Comparison of ENCODE assay signal across 16 cellular contexts in genomic region chr15:66563566-66564110, GRCh38. TPM values are rescaled to one million over a fixed set of nuclear protein-coding genes. Genes with fewer than 3 reads are reported as not detected.
DNase-seq lines count a peak whose midpoint lies in the region; ATAC-seq and TF ChIP-seq lines count a peak whose summit lies in the region.
"Had no signal": no experiment of that assay in that cellular context is flagged by ENCODE, and none has a peak within 500 bp of the region (broad histone marks: within the 10 kb centered on the region; RNA-seq: fewer than 3 reads in every experiment).

No MANE protein-coding gene starts in this region.

- no peak overlapping the region for H4K12ac ChIP-seq in trophoblast cell (ENCODE audit: low read depth, low read length)

- 95% methylated on average over 13 of the region's 13 CpGs for WGBS in mesenchymal stem cell
- no CpG with 5 or more reads among the region's 13 CpGs for WGBS in trophoblast cell (ENCODE audit: extremely low coverage, insufficient coverage, insufficient read length)
- WGBS in spleen, 5 donors, result 90 to 95% (median 94%) methylated on average over 13 of the region's 13 CpGs

- DNase-seq in mesenchymal stem cell (no peak), neural crest cell (ENCODE audit: low read depth, low spot score) (no peak), trophoblast cell (peak; percentile 75 to 86), spleen (peak; percentile 41), H4 (ENCODE audit: low spot score) (no peak)
- DNase-seq: C1 segment of cervical spinal cord; Calu3; CD4-positive, alpha-beta memory T cell; COR-L47; DMS53; DMS79 treated with DMSO at 0.1 percent for 48 hours; GF-D8 had no signal

- H3K79me1 ChIP-seq in mesenchymal stem cell (replicated peaks; ENCODE audit: low read length, poor library complexity, severe bottlenecking) (peaks cover 12% of the 10 kb centered on the region), trophoblast cell (ENCODE audit: low read length) (peaks cover 2% of the 10 kb centered on the region)

- peaks cover 29% of the 10 kb centered on the region for H3K4me1 ChIP-seq in mesenchymal stem cell (ENCODE audit: control insufficient read depth, insufficient read depth, low read depth, low read length)
- peaks cover 13 to 16% of the 10 kb centered on the region in 2 experiments for H3K4me1 ChIP-seq in trophoblast cell (ENCODE audit: control insufficient read depth in 1 of 2, insufficient read depth in 2 of 2, low read length in 2 of 2)
- H3K4me1 ChIP-seq in spleen, result peaks cover 0 to 10% (median 3%) of the 10 kb centered on the region in 6 donors

- H2BK5ac ChIP-seq in mesenchymal stem cell (ENCODE audit: low read depth, low read length, poor library complexity, severe bottlenecking) (no peak overlapping the region), trophoblast cell (ENCODE audit: low read depth, low read length, poor library complexity) (no peak overlapping the region)

- H4K8ac ChIP-seq in mesenchymal stem cell (ENCODE audit: low read length) (no peak overlapping the region), trophoblast cell (ENCODE audit: low read depth, low read length) (no peak overlapping the region)

- no peak overlapping the region for H2BK15ac ChIP-seq in mesenchymal stem cell (ENCODE audit: low read depth, poor library complexity, severe bottlenecking)

- TF ChIP-seq CTCF in neural crest cell (conservative IDR thresholded peaks at IDR 0.05) (no peak), spleen (IDR thresholded peaks at IDR 0.05 in 8 of 11, conservative IDR thresholded peaks at IDR 0.05 in 3 of 11) (no peak)

- H3K9me3 Mint-ChIP-seq in neural crest cell, result no peaks in the 10 kb centered on the region
- H3K9me3 Mint-ChIP-seq: CD4-positive, alpha-beta memory T cell; GM23338 had no signal

- H2BK12ac ChIP-seq in mesenchymal stem cell (ENCODE audit: low read length in 2 of 2) (no peak overlapping the region), trophoblast cell (ENCODE audit: low read length) (no peak overlapping the region)

- no peaks in the 10 kb centered on the region for H3K36me3 Mint-ChIP-seq in neural crest cell (ENCODE audit: low read depth)
- H3K36me3 Mint-ChIP-seq: CD4-positive, alpha-beta memory T cell had no signal

- H2AFZ ChIP-seq in mesenchymal stem cell (ENCODE audit: low read depth, low read length), result no peak overlapping the region
- no peak overlapping the region for H2AFZ ChIP-seq in trophoblast cell (ENCODE audit: insufficient read depth, low read length, poor library complexity)
- H2AFZ ChIP-seq: GM23338 had no signal

- no peak overlapping the region for H3K4me2 ChIP-seq in mesenchymal stem cell (ENCODE audit: low read length, poor library complexity, severe bottlenecking)
- no peak overlapping the region for H3K4me2 ChIP-seq in trophoblast cell (ENCODE audit: low read length)
- H3K4me2 ChIP-seq: GM23338 had no signal

- intact Hi-C loops in spleen (cut with DNase I; ENCODE audit: low total_unique reads), result no loop called here

- peak overlapping the region; percentile 35 for H4K91ac ChIP-seq in mesenchymal stem cell (ENCODE audit: low read length)
- no peak overlapping the region for H4K91ac ChIP-seq in trophoblast cell (ENCODE audit: low read depth, low read length)

- H3K27ac ChIP-seq in mesenchymal stem cell (ENCODE audit: low read length, poor library complexity, severe bottlenecking) (no peak overlapping the region), trophoblast cell (ENCODE audit: low read depth, low read length) (no peak overlapping the region), spleen (no peak overlapping the region)

- no peak for ATAC-seq in HG03095 (IDR thresholded peaks at IDR 0.05; ENCODE audit: unreplicated experiment)
- no peak for ATAC-seq in HG02642 (IDR thresholded peaks at IDR 0.05; ENCODE audit: poor library complexity, unreplicated experiment)

- H3K4me3 Mint-ChIP-seq in neural crest cell, result no peak overlapping the region
- H3K4me3 Mint-ChIP-seq: CD4-positive, alpha-beta memory T cell; GM23338 had no signal

- H2BK120ac ChIP-seq in mesenchymal stem cell (ENCODE audit: low read depth, low read length) (no peak overlapping the region), trophoblast cell (ENCODE audit: insufficient read depth, low read length, poor library complexity) (no peak overlapping the region)

- H3K4ac ChIP-seq in mesenchymal stem cell (ENCODE audit: low read depth in 1 of 2, low read length in 2 of 2), result no peak overlapping the region
- no peak overlapping the region for H3K4ac ChIP-seq in trophoblast cell (ENCODE audit: low read depth, low read length)

- H3K79me2 ChIP-seq in trophoblast cell (ENCODE audit: control insufficient read depth, insufficient read depth, low read length, poor library complexity), result no peaks in the 10 kb centered on the region

- H3K4me3 ChIP-seq in mesenchymal stem cell (ENCODE audit: insufficient read depth in 1 of 2, low read depth in 1 of 2, low read length in 2 of 2) (no peak overlapping the region), trophoblast cell (ENCODE audit: low read depth, low read length) (no peak overlapping the region), spleen (no peak overlapping the region)
- H3K4me3 ChIP-seq: GM23338 had no signal

- H3K27ac Mint-ChIP-seq in neural crest cell (ENCODE audit: unreplicated experiment), result peak overlapping the region; percentile 19
- H3K27ac Mint-ChIP-seq: CD4-positive, alpha-beta memory T cell had no signal

- H3K9ac ChIP-seq in mesenchymal stem cell (ENCODE audit: low read length) (no peak overlapping the region), trophoblast cell (ENCODE audit: low read length) (no peak overlapping the region)

- H3K27me3 ChIP-seq in mesenchymal stem cell (ENCODE audit: control insufficient read depth in 1 of 2, insufficient read depth in 1 of 2, low read length in 2 of 2) (no peaks in the 10 kb centered on the region), trophoblast cell (ENCODE audit: insufficient read depth, low read length) (no peaks in the 10 kb centered on the region), spleen (replicated peaks in 1 of 7) (no peaks in the 10 kb centered on the region)

- H3K27me3 Mint-ChIP-seq in neural crest cell (ENCODE audit: low read depth), result no peaks in the 10 kb centered on the region
- H3K27me3 Mint-ChIP-seq: CD4-positive, alpha-beta memory T cell had no signal

- H3K18ac ChIP-seq in mesenchymal stem cell (ENCODE audit: low read depth in 1 of 2, low read length in 2 of 2) (no peak overlapping the region), trophoblast cell (ENCODE audit: low read length) (no peak overlapping the region)

- H3K14ac ChIP-seq in mesenchymal stem cell (ENCODE audit: low read length in 2 of 2) (no peak overlapping the region), trophoblast cell (ENCODE audit: low read length) (no peak overlapping the region)

- no peak overlapping the region for H2AK5ac ChIP-seq in mesenchymal stem cell (ENCODE audit: low read length, severe bottlenecking)
- H2AK5ac ChIP-seq in trophoblast cell (ENCODE audit: low read length), result no peak overlapping the region

- no peaks in the 10 kb centered on the region for H3K9me3 ChIP-seq in mesenchymal stem cell (ENCODE audit: control insufficient read depth, low read length)
- H3K9me3 ChIP-seq in trophoblast cell (ENCODE audit: insufficient read depth, low read depth, low read length), result no peaks in the 10 kb centered on the region
- H3K9me3 ChIP-seq in spleen, result no peaks in the 10 kb centered on the region

- H3K23ac ChIP-seq in mesenchymal stem cell (ENCODE audit: low read length in 2 of 2) (no peak overlapping the region), trophoblast cell (ENCODE audit: low read length) (no peak overlapping the region)

- peaks cover 26% of the 10 kb centered on the region for H3K4me1 Mint-ChIP-seq in neural crest cell

- H3K36me3 ChIP-seq in mesenchymal stem cell (ENCODE audit: control insufficient read depth in 1 of 2, insufficient read depth in 2 of 2, low read depth in 1 of 2, low read length in 2 of 2) (peaks cover 0 to 15% of the 10 kb centered on the region in 2 experiments), trophoblast cell (ENCODE audit: control insufficient read depth in 1 of 2, insufficient read depth in 2 of 2, low read length in 2 of 2) (no peaks in the 10 kb centered on the region), spleen (no peaks in the 10 kb centered on the region)

- no peak for TF ChIP-seq POLR2A in spleen (IDR thresholded peaks at IDR 0.05)

RNA-seq across cellular contexts. Expression of gene LCTL, which starts 2.2 kb away (rescaled TPM):
- 1.5 TPM for polyA plus RNA-seq in mesenchymal stem cell (2013, experiment 1 of 2)
- 1.2 TPM for polyA plus RNA-seq in mesenchymal stem cell (2013, experiment 2 of 2)
- 2.1 and 2.7 TPM in 2 replicates for total RNA-seq in neural crest cell
- polyA plus RNA-seq in trophoblast cell (2013), result 0.40 TPM in 2 replicates
- total RNA-seq in spleen, result not detected
- not detected for polyA plus RNA-seq in spleen
- 0.06 and 0.10 TPM in 2 replicates for total RNA-seq in H4 (2014; rRNA removed; shearing (Covaris generic))
- total RNA-seq: A673; CD4-positive, alpha-beta memory T cell had no signal
- polyA plus RNA-seq: CD4-positive, alpha-beta memory T cell had no signal

RNA-seq across cellular contexts. Expression of gene ZWILCH, which starts 58.5 kb away (rescaled TPM):
- 6.7 TPM for polyA plus RNA-seq in mesenchymal stem cell (2013, experiment 1 of 2)
- polyA plus RNA-seq in mesenchymal stem cell (2013, experiment 2 of 2), result 7.0 TPM
- 30.9 and 32.1 TPM in 2 replicates for total RNA-seq in neural crest cell
- polyA plus RNA-seq in trophoblast cell (2013), result 15.2 and 15.5 TPM in 2 replicates
- 10 to 100 TPM in 1 of 7 donors, 1 to 10 TPM in 6; 5.6 to 12.8 (median 9.0) TPM for total RNA-seq in spleen
- 1 to 10 TPM; 3.6 to 5.0 (median 4.2) TPM for polyA plus RNA-seq in spleen
- total RNA-seq in H4 (2014; rRNA removed; shearing (Covaris generic)), result 23.7 and 30.9 TPM in 2 replicates

RNA-seq across cellular contexts. Expression of gene RPL4, which starts 59.0 kb away (rescaled TPM):
- 2,488 TPM for polyA plus RNA-seq in mesenchymal stem cell (2013, experiment 1 of 2)
- 2,592 TPM for polyA plus RNA-seq in mesenchymal stem cell (2013, experiment 2 of 2)
- total RNA-seq in neural crest cell (3,194 and 3,277 TPM in 2 replicates), spleen (1,000 to 10,000 TPM; 1,508 to 3,988 (median 2,104) TPM)
- 2,018 and 2,074 TPM in 2 replicates for polyA plus RNA-seq in trophoblast cell (2013)
- 1,000 to 10,000 TPM; 3,203 to 4,384 (median 4,018) TPM for polyA plus RNA-seq in spleen
- total RNA-seq in H4 (2014; rRNA removed; shearing (Covaris generic)), result 5,755 and 6,049 TPM in 2 replicates

Comparison
In these comparisons a context has a peak if more than half of its experiments do, and no peak if none do; other contexts are left out.
1. DNase-seq: peak in trophoblast cell (2 of 2) and spleen (single experiment); none in mesenchymal stem cell (single experiment), neural crest cell (single experiment) and H4 (single experiment).